ENCODE assay signal across 8 cellular contexts in the genomic region with DNA sequence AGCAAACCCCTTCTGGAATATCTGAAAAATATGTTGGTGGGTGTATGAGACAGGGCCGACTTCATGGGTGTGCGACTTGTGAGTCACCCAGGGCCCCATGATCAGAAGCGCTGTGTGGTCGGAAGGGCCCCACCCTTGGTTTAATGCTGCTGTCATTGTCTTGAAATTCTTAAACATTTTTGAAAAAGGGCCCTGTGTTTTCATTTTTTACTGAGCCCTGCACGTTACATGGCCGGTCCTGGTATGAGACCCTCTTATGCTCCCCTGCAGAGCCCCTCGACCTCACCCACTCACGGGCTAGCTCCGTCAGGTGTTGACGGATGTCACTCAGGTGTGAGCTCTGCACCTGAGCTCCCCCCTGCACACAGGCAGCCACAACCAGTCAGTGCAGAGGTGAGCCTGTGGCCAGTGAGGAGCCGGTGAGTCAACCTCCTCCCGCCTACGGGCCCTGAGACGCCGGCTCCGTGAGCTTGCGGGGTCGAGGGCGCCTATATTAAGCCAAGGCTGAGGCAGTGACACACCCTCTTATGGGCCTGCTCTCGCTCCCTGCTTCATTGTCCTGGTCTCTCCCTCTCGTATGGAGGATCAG. TPM values are rescaled to one million over a fixed set of nuclear protein-coding genes. Genes with fewer than 3 reads are reported as not detected.
DNase-seq lines count a peak whose midpoint lies in the region; TF ChIP-seq lines count a peak whose summit lies in the region.

No MANE protein-coding gene starts in this region.

- intact Hi-C loops in colonic mucosa (cut with DNase I), result no loop called here
- intact Hi-C loops in testis (cut with DNase I; ENCODE audit: low total_unique reads), result no loop called here

- H3K9ac ChIP-seq in endodermal cell (ENCODE audit: extremely low read depth, low read length, poor library complexity, severe bottlenecking), result no peak overlapping the region
- H3K9ac ChIP-seq in colonic mucosa (ENCODE audit: low read depth in 2 of 2, low read length in 2 of 2), result no peak overlapping the region

- H3K9me3 Mint-ChIP-seq in endodermal cell, result no peaks in the 10 kb centered on the region

- H3K27ac ChIP-seq in endodermal cell (ENCODE audit: low read depth, low read length) (no peak overlapping the region), colonic mucosa (no peak overlapping the region), testis (no peak overlapping the region), right atrium auricular region (no peak overlapping the region)

- DNase-seq in HFF-Myc (ENCODE audit: extremely low read depth, low read depth) (peak; percentile 72), endodermal cell (peak; percentile 79), colonic mucosa (no peak), testis (no peak), NCI-H187 (lab: John Stamatoyannopoulos, UW) (no peak), right atrium auricular region (ENCODE audit: low spot score) (no peak)
- peak; percentile 66 to 68 for DNase-seq in activated CD4-positive, alpha-beta T cell treated with anti-CD3 and anti-CD28 coated beads, Interleukin-2, amount 50 U/mL, for 4 hours
- DNase-seq in stimulated activated CD4-positive, alpha-beta T cell treated with anti-CD3 and anti-CD28 coated beads, Interleukin-2, amount 100 ng/mL, for 24 hours, result peak; percentile 67 to 72

- TF ChIP-seq POLR2A in testis (IDR thresholded peaks at IDR 0.05), result no peak

- H3K4me3 Mint-ChIP-seq in endodermal cell, result no peak overlapping the region

- H3K4me1 ChIP-seq in endodermal cell (ENCODE audit: control insufficient read depth, insufficient read depth, low read length), result no peaks in the 10 kb centered on the region
- H3K4me1 ChIP-seq in colonic mucosa, result no peaks in the 10 kb centered on the region
- peaks cover 5% of the 10 kb centered on the region for H3K4me1 ChIP-seq in testis
- peaks cover 0 to 12% of the 10 kb centered on the region in 2 donors for H3K4me1 ChIP-seq in right atrium auricular region

- 75 to 84% methylated on average over 13 to 21 of the region's 21 CpGs for WGBS in endodermal cell (ENCODE audit: insufficient coverage in 1 of 2, insufficient read length in 1 of 2), 2 experiments
- WGBS in testis, 2 donors, result 56 to 59% methylated on average over 20 to 21 of the region's 21 CpGs

- no peaks in the 10 kb centered on the region for H3K36me3 Mint-ChIP-seq in endodermal cell (ENCODE audit: low read depth)

- H3K27ac Mint-ChIP-seq in endodermal cell, result no peak overlapping the region

- TF ChIP-seq CTCF in HFF-Myc (IDR thresholded peaks at IDR 0.05; ENCODE audit: low read depth, low read length, missing control alignments), result no peak
- TF ChIP-seq CTCF in endodermal cell (conservative IDR thresholded peaks at IDR 0.05), result no peak
- TF ChIP-seq CTCF in colonic mucosa (IDR thresholded peaks at IDR 0.05), result no peak
- TF ChIP-seq CTCF in testis (IDR thresholded peaks at IDR 0.05), result no peak
- no peak for TF ChIP-seq CTCF in right atrium auricular region (IDR thresholded peaks at IDR 0.05)

- H3K4me3 ChIP-seq in HFF-Myc (replicated peaks; ENCODE audit: low read depth, low read length) (no peak overlapping the region), endodermal cell (ENCODE audit: low read length) (no peak overlapping the region), colonic mucosa (no peak overlapping the region), testis (no peak overlapping the region), right atrium auricular region (no peak overlapping the region)

- H3K4me1 Mint-ChIP-seq in endodermal cell, result peaks cover 6% of the 10 kb centered on the region

- H3K9me3 ChIP-seq in endodermal cell (ENCODE audit: control insufficient read depth, low read length) (no peaks in the 10 kb centered on the region), colonic mucosa (no peaks in the 10 kb centered on the region), testis (no peaks in the 10 kb centered on the region), right atrium auricular region (no peaks in the 10 kb centered on the region)

- H3K27me3 Mint-ChIP-seq in endodermal cell (ENCODE audit: insufficient read depth), result no peaks in the 10 kb centered on the region

- no peaks in the 10 kb centered on the region for H3K36me3 ChIP-seq in endodermal cell (ENCODE audit: control insufficient read depth, insufficient read depth, low read length)
- H3K36me3 ChIP-seq in colonic mucosa, result no peaks in the 10 kb centered on the region
- H3K36me3 ChIP-seq in testis (ENCODE audit: low read depth, missing control alignments), result no peaks in the 10 kb centered on the region
- no peaks in the 10 kb centered on the region for H3K36me3 ChIP-seq in right atrium auricular region

- H3K27me3 ChIP-seq in endodermal cell (ENCODE audit: control insufficient read depth, insufficient read depth, low read length, poor library complexity, severe bottlenecking), result no peaks in the 10 kb centered on the region
- H3K27me3 ChIP-seq in colonic mucosa, result no peaks in the 10 kb centered on the region
- H3K27me3 ChIP-seq in testis, result no peaks in the 10 kb centered on the region
- H3K27me3 ChIP-seq in right atrium auricular region, result no peaks in the 10 kb centered on the region

RNA-seq across cellular contexts. Expression of a gene that starts 27.7 kb away (rescaled TPM):
- total RNA-seq in endodermal cell (10 to 100 TPM; 16.5 to 23.6 TPM), colonic mucosa (10 to 100 TPM; 17.5 to 21.6 TPM), testis (10 to 100 TPM; 30.5 to 59.7 TPM), right atrium auricular region (100 to 1,000 TPM; 205 to 218 TPM)
- polyA plus RNA-seq in endodermal cell (2013, experiment 1 of 2), result 9.0 TPM
- 10.2 TPM for polyA plus RNA-seq in endodermal cell (2013, experiment 2 of 2)
- polyA plus RNA-seq in testis (ENCODE audit: insufficient read depth, low read depth, low replicate concordance), result 16.9 TPM

RNA-seq across cellular contexts. Expression of a gene that starts 46.9 kb away (rescaled TPM):
- total RNA-seq in endodermal cell (100 to 1,000 TPM; 146 to 191 TPM), colonic mucosa (100 to 1,000 TPM in 1 of 2 donors, 10 to 100 TPM in 1; 35.6 to 186 TPM), testis (10 to 100 TPM; 69.4 to 69.7 TPM), right atrium auricular region (10 to 100 TPM in 1 of 2 donors, 1 to 10 TPM in 1; 9.9 to 16.2 TPM)
- polyA plus RNA-seq in endodermal cell (2013, experiment 1 of 2), result 119 TPM
- polyA plus RNA-seq in endodermal cell (2013, experiment 2 of 2), result 116 TPM
- 77.4 TPM for polyA plus RNA-seq in testis (ENCODE audit: insufficient read depth, low read depth, low replicate concordance)

Comparison
In these comparisons a context has a peak if more than half of its experiments do, and no peak if none do; other contexts are left out.
1. DNase-seq: peak in HFF-Myc (single experiment), activated CD4-positive, alpha-beta T cell treated with anti-CD3 and anti-CD28 coated beads, Interleukin-2, amount 50 U/mL, for 4 hours (2 of 2), endodermal cell (single experiment) and stimulated activated CD4-positive, alpha-beta T cell treated with anti-CD3 and anti-CD28 coated beads, Interleukin-2, amount 100 ng/mL, for 24 hours (2 of 2); none in colonic mucosa (single experiment), testis (single experiment), NCI-H187 (0 of 2) and right atrium auricular region (single experiment).